9 cellular contexts compared by ENCODE assay signal in the genomic region with DNA sequence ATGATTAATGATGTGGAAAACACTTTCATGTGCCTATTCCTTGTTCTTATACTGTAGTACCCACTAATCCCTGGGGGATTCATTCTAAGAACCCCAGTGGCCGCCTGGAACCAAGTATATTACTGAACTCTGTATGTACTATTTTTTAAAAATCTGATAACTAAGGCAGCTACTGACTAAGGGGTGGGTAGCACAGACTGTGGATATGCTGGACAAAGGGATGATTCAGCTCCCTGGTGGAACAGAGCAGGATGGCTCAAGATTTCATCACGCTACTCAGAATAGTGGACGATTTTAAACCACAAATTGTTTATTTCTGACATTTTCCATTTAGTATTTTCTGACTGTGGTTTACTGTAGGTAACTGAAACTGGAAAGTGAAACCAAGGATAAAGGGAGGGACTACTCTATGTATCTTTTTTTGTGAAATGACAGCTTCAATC. TPM values are rescaled to one million over a fixed set of nuclear protein-coding genes. Genes with fewer than 3 reads are reported as not detected.
DNase-seq lines count a peak whose midpoint lies in the region; ATAC-seq, FAIRE-seq and TF ChIP-seq lines count a peak whose summit lies in the region.
"Had no signal": no experiment of that assay in that cellular context is flagged by ENCODE, and none has a peak within 500 bp of the region (broad histone marks: within the 10 kb centered on the region; RNA-seq: fewer than 3 reads in every experiment).

No MANE protein-coding gene starts in this region.

- no peaks in the 10 kb centered on the region for H3K36me3 ChIP-seq in CD4-positive, alpha-beta memory T cell (ENCODE audit: insufficient read depth, low read length)
- H3K36me3 ChIP-seq in KMS-11 (ENCODE audit: insufficient read depth) = no peaks in the 10 kb centered on the region
- no peaks in the 10 kb centered on the region for H3K36me3 ChIP-seq in kidney epithelial cell (ENCODE audit: control insufficient read depth, insufficient read depth, low read length)

- peak overlapping the region in 5 of 7 donors; percentile 9 to 74 (median 37) for H3K27ac Mint-ChIP-seq in CD4-positive, alpha-beta memory T cell
- H3K27ac Mint-ChIP-seq in activated CD8-positive, alpha-beta T cell treated with anti-CD3 and anti-CD28 coated beads for 36 hours = peak overlapping the region; percentile 59
- H3K27ac Mint-ChIP-seq in progenitor cell of endocrine pancreas = no peak overlapping the region

- no peak for FAIRE-seq in frontal cortex (lab: Jason Lieb, UNC)

- H3K36me3 Mint-ChIP-seq in CD4-positive, alpha-beta memory T cell = peaks cover 5 to 6% of the 10 kb centered on the region in 2 donors
- H3K36me3 Mint-ChIP-seq in activated CD8-positive, alpha-beta T cell treated with anti-CD3 and anti-CD28 coated beads for 36 hours (ENCODE audit: low read depth) = no peaks in the 10 kb centered on the region
- peaks cover 2% of the 10 kb centered on the region for H3K36me3 Mint-ChIP-seq in progenitor cell of endocrine pancreas (ENCODE audit: insufficient read depth)

- peak; percentile 69 for ATAC-seq in activated CD8-positive, alpha-beta T cell treated with anti-CD3 and anti-CD28 coated beads for 36 hours
- ATAC-seq in HG02759 (IDR thresholded peaks at IDR 0.05; ENCODE audit: unreplicated experiment) = no peak

- DNase-seq in CD4-positive, alpha-beta memory T cell = peak in 2 of 5 donors; percentile 4 to 8
- peak; percentile 26 for DNase-seq in activated CD8-positive, alpha-beta T cell treated with anti-CD3 and anti-CD28 coated beads for 36 hours
- DNase-seq in kidney epithelial cell (ENCODE audit: low read depth) = peak; percentile 64
- no peak for DNase-seq in hypothalamus (lab: John Stamatoyannopoulos, UW)
- no peak for DNase-seq in progenitor cell of endocrine pancreas (ENCODE audit: low spot score, unreplicated experiment)
- DNase-seq in frontal cortex (ENCODE audit: low spot score in 2 of 2) = no peak
- DNase-seq: stimulated activated CD4-positive, alpha-beta T cell treated with anti-CD3 and anti-CD28 coated beads, Interleukin-12 subunit alpha, Interleukin-12 subunit beta, amount 100 ng/mL, for 4 hours had no signal

- H3K9me3 ChIP-seq in CD4-positive, alpha-beta memory T cell (ENCODE audit: control insufficient read depth in 1 of 2, low read length in 2 of 2) = no peaks in the 10 kb centered on the region

- H3K4me2 ChIP-seq in KMS-11 = peak overlapping the region; percentile 61

- H3K27me3 ChIP-seq in CD4-positive, alpha-beta memory T cell (ENCODE audit: insufficient read depth, low read length) = no peaks in the 10 kb centered on the region
- H3K27me3 ChIP-seq in KMS-11 (ENCODE audit: insufficient read depth, low read depth) (no peaks in the 10 kb centered on the region), kidney epithelial cell (ENCODE audit: control insufficient read depth, insufficient read depth, low read length) (no peaks in the 10 kb centered on the region)

- peaks cover 20 to 46% (median 31%) of the 10 kb centered on the region in 4 donors for H3K4me1 Mint-ChIP-seq in CD4-positive, alpha-beta memory T cell
- H3K4me1 Mint-ChIP-seq in activated CD8-positive, alpha-beta T cell treated with anti-CD3 and anti-CD28 coated beads for 36 hours (ENCODE audit: low read depth) = peaks cover 31% of the 10 kb centered on the region
- H3K4me1 Mint-ChIP-seq in progenitor cell of endocrine pancreas (ENCODE audit: low read depth) = peaks cover 6% of the 10 kb centered on the region

- no peaks in the 10 kb centered on the region for H4K20me1 ChIP-seq in KMS-11 (ENCODE audit: insufficient read depth)

- H3K4me3 ChIP-seq in CD4-positive, alpha-beta memory T cell (ENCODE audit: low read length in 2 of 2) = no peak overlapping the region
- peak overlapping the region; percentile 60 for H3K4me3 ChIP-seq in KMS-11 (IDR thresholded peaks at IDR 0.05; ENCODE audit: insufficient read depth, low read depth, low read length)
- no peak overlapping the region for H3K4me3 ChIP-seq in kidney epithelial cell (ENCODE audit: low read depth, low read length)

- H2AFZ ChIP-seq in KMS-11 (ENCODE audit: low read depth) = no peak overlapping the region

- H3K27ac ChIP-seq in CD4-positive, alpha-beta memory T cell (ENCODE audit: low read depth, low read length) = no peak overlapping the region
- no peak overlapping the region for H3K27ac ChIP-seq in KMS-11

- H3K9me3 Mint-ChIP-seq in CD4-positive, alpha-beta memory T cell = peaks cover 0 to 19% (median 11%) of the 10 kb centered on the region in 8 donors
- H3K9me3 Mint-ChIP-seq in activated CD8-positive, alpha-beta T cell treated with anti-CD3 and anti-CD28 coated beads for 36 hours = peaks cover 18% of the 10 kb centered on the region
- H3K9me3 Mint-ChIP-seq in progenitor cell of endocrine pancreas (ENCODE audit: low read depth) = peaks cover 17% of the 10 kb centered on the region

- no peaks in the 10 kb centered on the region for H3K79me2 ChIP-seq in KMS-11 (ENCODE audit: insufficient read depth, low read depth)

- H3K27me3 Mint-ChIP-seq in CD4-positive, alpha-beta memory T cell = no peaks in the 10 kb centered on the region
- no peaks in the 10 kb centered on the region for H3K27me3 Mint-ChIP-seq in activated CD8-positive, alpha-beta T cell treated with anti-CD3 and anti-CD28 coated beads for 36 hours
- no peaks in the 10 kb centered on the region for H3K27me3 Mint-ChIP-seq in progenitor cell of endocrine pancreas

- TF ChIP-seq CTCF in KMS-11 (conservative IDR thresholded peaks at IDR 0.05; ENCODE audit: low read depth, low read length) (no peak), kidney epithelial cell (IDR thresholded peaks at IDR 0.05; ENCODE audit: insufficient read depth, low read length, poor library complexity, severe bottlenecking) (no peak), progenitor cell of endocrine pancreas (IDR thresholded peaks at IDR 0.05; ENCODE audit: unreplicated experiment) (no peak)
- TF ChIP-seq CTCF in activated CD8-positive, alpha-beta T cell treated with anti-CD3 and anti-CD28 coated beads for 36 hours (IDR thresholded peaks at IDR 0.05) = no peak

- POLR2A ChIA-PET in CD4-positive, alpha-beta memory T cell (lab: Charles Lee; ENCODE audit: partially characterized antibody) = interaction anchor here (1.2 kb wide), 1 partner anchor 87 kb away, joined by 3 read pairs; no protein-coding TSS in a partner anchor
- POLR2A ChIA-PET in activated CD8-positive, alpha-beta T cell treated with anti-CD3 and anti-CD28 coated beads for 36 hours (lab: Charles Lee) = no interaction called here

- intact Hi-C loops in CD4-positive, alpha-beta memory T cell (cut with micrococcal nuclease) = no loop called here
- intact Hi-C loops in activated CD8-positive, alpha-beta T cell treated with anti-CD3 and anti-CD28 coated beads for 36 hours (cut with micrococcal nuclease) = no loop called here

- CTCF ChIA-PET in CD4-positive, alpha-beta memory T cell (lab: Charles Lee; ENCODE audit: partially characterized antibody) = interaction anchor here (1.2 kb wide), 2 partner anchors 298 to 317 kb away, joined by 3 to 5 read pairs; no protein-coding TSS in a partner anchor
- CTCF ChIA-PET in activated CD8-positive, alpha-beta T cell treated with anti-CD3 and anti-CD28 coated beads for 36 hours (lab: Charles Lee) = no interaction called here

- H3K4me1 ChIP-seq in CD4-positive, alpha-beta memory T cell (ENCODE audit: insufficient read depth, low read length) = peaks cover 37% of the 10 kb centered on the region
- H3K4me1 ChIP-seq in KMS-11 (ENCODE audit: low read depth, poor library complexity, severe bottlenecking) = peaks cover 55% of the 10 kb centered on the region

- H3K9ac ChIP-seq in KMS-11 = no peak overlapping the region

- peak overlapping the region in 6 of 8 donors; percentile 49 to 81 (median 68) for H3K4me3 Mint-ChIP-seq in CD4-positive, alpha-beta memory T cell
- no peak overlapping the region for H3K4me3 Mint-ChIP-seq in activated CD8-positive, alpha-beta T cell treated with anti-CD3 and anti-CD28 coated beads for 36 hours
- H3K4me3 Mint-ChIP-seq in progenitor cell of endocrine pancreas (ENCODE audit: low read depth) = no peak overlapping the region

RNA-seq across cellular contexts. Expression of gene CDC42EP3, which starts 41.8 kb away (rescaled TPM):
- 10 to 100 TPM; 56.1 to 60.9 TPM for total RNA-seq in CD4-positive, alpha-beta memory T cell
- polyA plus RNA-seq in CD4-positive, alpha-beta memory T cell = 100 to 1,000 TPM in 1 of 2 donors, 10 to 100 TPM in 1; 59.3 to 107 TPM
- 10 to 100 TPM; 18.8 to 22.6 TPM for total RNA-seq in activated CD8-positive, alpha-beta T cell treated with anti-CD3 and anti-CD28 coated beads for 36 hours
- total RNA-seq in kidney epithelial cell = 68.7 and 76.3 TPM in 2 replicates
- total RNA-seq in progenitor cell of endocrine pancreas = 43.1 and 48.5 TPM in 2 replicates
- total RNA-seq in frontal cortex = 22.4 TPM

Comparison
In these comparisons a context has a peak if more than half of its experiments do, and no peak if none do; other contexts are left out.
1. DNase-seq: peak in activated CD8-positive, alpha-beta T cell treated with anti-CD3 and anti-CD28 coated beads for 36 hours (single experiment) and kidney epithelial cell (single experiment); none in hypothalamus (0 of 51), progenitor cell of endocrine pancreas (single experiment) and frontal cortex (0 of 2).
2. H3K4me3 Mint-ChIP-seq: peak in CD4-positive, alpha-beta memory T cell (6 of 8); none in activated CD8-positive, alpha-beta T cell treated with anti-CD3 and anti-CD28 coated beads for 36 hours (single experiment) and progenitor cell of endocrine pancreas (single experiment).